ENCODE assay signal across 23 cellular contexts in the genomic region with DNA sequence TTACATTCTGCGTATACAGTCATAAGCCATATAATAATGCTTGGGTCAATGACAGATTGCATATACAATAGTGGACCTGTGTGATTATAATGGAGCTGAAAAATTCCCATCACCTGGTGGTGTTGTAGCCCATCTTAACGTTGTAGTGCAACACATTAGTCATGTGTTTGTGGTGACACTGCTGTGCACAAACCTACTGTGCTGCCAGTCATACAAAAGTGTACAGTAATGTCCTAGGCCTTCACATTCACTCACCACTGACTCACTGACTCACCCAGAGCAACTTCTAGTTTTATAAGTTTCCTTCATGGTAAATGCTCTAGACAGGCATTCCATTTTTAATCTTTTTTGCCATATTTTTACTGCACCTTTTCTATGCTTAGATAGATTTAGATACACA.
"Had no signal": no experiment of that assay in that cellular context is flagged by ENCODE, and none has a peak within 500 bp of the region (broad histone marks: within the 10 kb centered on the region; RNA-seq: fewer than 3 reads in every experiment).

No MANE protein-coding gene starts in this region.

- FAIRE-seq: HepG2 had no signal

- H3K36me3 ChIP-seq: MG63, SJSA1 had no signal

- H3K9me3 ChIP-seq: MG63, SJSA1 had no signal

- ATAC-seq: HepG2, Panc1 had no signal

- H3K27me3 ChIP-seq: MG63, SJSA1 had no signal

- H3K27ac ChIP-seq: SJSA1, SK-N-MC had no signal

- H3K4me3 ChIP-seq: MG63, SJSA1, SK-N-MC had no signal

- DNase-seq: IMR-90, Karpas-422, KG1, MG63, NCI-H1092, NCI-H1105 treated with DMSO at 0.1 percent for 48 hours, NCI-H1417 treated with DMSO at 0.1 percent for 48 hours, NCI-H146, NCI-H1694 treated with DMSO at 0.1 percent for 48 hours, NCI-H1930, NCI-H2081, NCI-H2107, NCI-H2227 treated with DMSO at 0.1 percent for 48 hours, NCI-H510A, NCI-H524 treated with DMSO at 0.1 percent for 48 hours, NCI-H69, NCI-H774, Right ventricle myocardium superior, SIG-M5 had no signal

- H3K4me1 ChIP-seq: SJSA1 had no signal
